In genomic region chr2:37667704-37668103, GRCh38 we compare ENCODE assay signal across 16 cellular contexts. TPM values are rescaled to one million over a fixed set of nuclear protein-coding genes. Genes with fewer than 3 reads are reported as not detected.
DNase-seq lines count a peak whose midpoint lies in the region; ATAC-seq and TF ChIP-seq lines count a peak whose summit lies in the region.
"Had no signal": no experiment of that assay in that cellular context is flagged by ENCODE, and none has a peak within 500 bp of the region (broad histone marks: within the 10 kb centered on the region; RNA-seq: fewer than 3 reads in every experiment).

No MANE protein-coding gene starts in this region.

- H3K9me3 Mint-ChIP-seq in activated B cell treated with CpG ODN at 0.5 μM for 24 hours (no peaks in the 10 kb centered on the region), immature natural killer cell (no peaks in the 10 kb centered on the region)
- H3K9me3 Mint-ChIP-seq: activated naive CD4-positive, alpha-beta T cell treated with anti-CD3 and anti-CD28 coated beads, Interleukin-2, amount 50 U/mL, for 72 hours; T-helper 2 cell treated with Interferon-gamma antibody and Interleukin-4, amounts not matched to agents 5 μg/mL and 100 μg/mL, for 36 hours had no signal

- peak overlapping the region; percentile 2 to 99; a peak in 1 of 4 replicates for H3K27ac ChIP-seq in SK-N-SH (ENCODE audit: low read depth in 2 of 2, low read length in 1 of 2)
- no peak overlapping the region for H3K27ac ChIP-seq in suprapubic skin
- H3K27ac ChIP-seq: 22Rv1, lower lobe of right lung had no signal

- TF ChIP-seq EP300 in SK-N-SH (IDR thresholded peaks at IDR 0.05; ENCODE audit: borderline replicate concordance in 1 of 2, low read depth in 1 of 2, low read length in 1 of 2) (peak in 1 of 2 experiments; percentile 54; a peak in 1 of 4 replicates), suprapubic skin (IDR thresholded peaks at IDR 0.05) (no peak)

- H3K36me3 Mint-ChIP-seq in activated B cell treated with CpG ODN at 0.5 μM for 24 hours (ENCODE audit: low read depth) (peaks cover 30% of the 10 kb centered on the region), immature natural killer cell (peaks cover 0 to 12% (median 6%) of the 10 kb centered on the region in 3 donors)

- H3K27me3 ChIP-seq in SK-N-SH (ENCODE audit: insufficient read depth): no peaks in the 10 kb centered on the region
- no peaks in the 10 kb centered on the region for H3K27me3 ChIP-seq in suprapubic skin

- H3K79me2 ChIP-seq in SK-N-SH (ENCODE audit: insufficient read depth): peaks cover 88% of the 10 kb centered on the region

- no peaks in the 10 kb centered on the region for H3K9me3 ChIP-seq in SK-N-SH
- no peaks in the 10 kb centered on the region for H3K9me3 ChIP-seq in suprapubic skin
- H3K9me3 ChIP-seq: lower lobe of right lung had no signal

- no peak overlapping the region for H2AFZ ChIP-seq in SK-N-SH (ENCODE audit: low read depth)

- no peak for TF ChIP-seq POLR2A in suprapubic skin (IDR thresholded peaks at IDR 0.05)

- DNase-seq in SK-N-SH: no peak
- no peak for DNase-seq in activated B cell treated with CpG ODN at 0.5 μM for 24 hours
- DNase-seq in immature natural killer cell: no peak
- no peak for DNase-seq in suprapubic skin (ENCODE audit: low spot score in 2 of 2)
- DNase-seq in mesenteric fat pad (ENCODE audit: low spot score): no peak
- DNase-seq in T1000 (lab: John Stamatoyannopoulos, UW): no peak
- no peak for DNase-seq in NCI-H748 (lab: John Stamatoyannopoulos, UW; ENCODE audit: unreplicated experiment)
- DNase-seq: activated CD8-positive, alpha-beta T cell treated with anti-CD3 and anti-CD28 coated beads, Interleukin-2, amount 10 ng/mL, durations not matched to agents 7 days and 5 days; DMS79; effector CD4-positive, alpha-beta T cell; lower lobe of right lung; retina had no signal

- intact Hi-C loops in activated B cell treated with CpG ODN at 0.5 μM for 24 hours (cut with micrococcal nuclease): no loop called here

- peaks cover 39 to 51% of the 10 kb centered on the region in 2 experiments for H3K4me1 ChIP-seq in SK-N-SH (ENCODE audit: control insufficient read depth in 1 of 2, insufficient read depth in 2 of 2, low read depth in 1 of 2, low read length in 1 of 2)
- H3K4me1 ChIP-seq in suprapubic skin: peaks cover 46% of the 10 kb centered on the region

- peak overlapping the region; percentile 86 for H3K4me2 ChIP-seq in SK-N-SH

- H3K36me3 ChIP-seq in SK-N-SH (replicated peaks in 1 of 2; ENCODE audit: control insufficient read depth in 1 of 2, insufficient read depth in 2 of 2, low read length in 1 of 2): peaks cover 60 to 63% of the 10 kb centered on the region in 2 experiments
- H3K36me3 ChIP-seq in suprapubic skin: peaks cover 3% of the 10 kb centered on the region

- H3K4me1 Mint-ChIP-seq in activated B cell treated with CpG ODN at 0.5 μM for 24 hours (peaks cover 73% of the 10 kb centered on the region), immature natural killer cell (peaks cover 79 to 84% of the 10 kb centered on the region in 2 donors)

- POLR2A ChIA-PET in SK-N-SH (lab: Yijun Ruan, JAX): interaction anchor here (0.5 to 1.1 kb wide), 2 partner anchors 27 to 210 kb away, joined by 3 to 4 read pairs; no protein-coding TSS in a partner anchor
- POLR2A ChIA-PET in activated B cell treated with CpG ODN at 0.5 μM for 24 hours (lab: Charles Lee): interaction anchor here (2.1 kb wide), 1 partner anchor 11 kb away, joined by 13 read pairs; no protein-coding TSS in a partner anchor

- H3K9ac ChIP-seq in SK-N-SH: peak overlapping the region; percentile 92; the same call in 1 of the 2 replicates

- no peak overlapping the region for H3K4me3 Mint-ChIP-seq in activated B cell treated with CpG ODN at 0.5 μM for 24 hours
- peak overlapping the region; percentile 12 to 94 (median 26) for H3K4me3 Mint-ChIP-seq in immature natural killer cell
- H3K4me3 Mint-ChIP-seq: activated CD8-positive, alpha-beta T cell treated with anti-CD3 and anti-CD28 coated beads, Interleukin-2, amount 10 ng/mL, durations not matched to agents 7 days and 5 days; T-helper 2 cell treated with Interferon-gamma antibody and Interleukin-4, amounts not matched to agents 5 μg/mL and 100 μg/mL, for 36 hours had no signal

- TF ChIP-seq CTCF in SK-N-SH (IDR thresholded peaks at IDR 0.05) (no peak), activated B cell treated with CpG ODN at 0.5 μM for 24 hours (IDR thresholded peaks at IDR 0.05) (no peak), suprapubic skin (IDR thresholded peaks at IDR 0.05) (no peak)

- peak overlapping the region; percentile 80 to 100; a peak in 3 of 4 replicates for H3K4me3 ChIP-seq in SK-N-SH (ENCODE audit: low read depth in 2 of 2, low read length in 1 of 2)
- peak overlapping the region; percentile 68 for H3K4me3 ChIP-seq in suprapubic skin

- H3K27me3 Mint-ChIP-seq in activated B cell treated with CpG ODN at 0.5 μM for 24 hours (no peaks in the 10 kb centered on the region), immature natural killer cell (ENCODE audit: low read depth in 3 of 3) (peaks cover 10 to 14% (median 12%) of the 10 kb centered on the region in 3 donors)

- ATAC-seq in SK-N-SH treated with all-trans-retinoic acid at 6 μM for 48 hours: no peak
- no peak for ATAC-seq in activated B cell treated with CpG ODN at 0.5 μM for 24 hours (ENCODE audit: low read depth)
- ATAC-seq: activated CD8-positive, alpha-beta T cell treated with anti-CD3 and anti-CD28 coated beads, Interleukin-2, amount 10 ng/mL, durations not matched to agents 7 days and 5 days; activated naive CD4-positive, alpha-beta T cell treated with anti-CD3 and anti-CD28 coated beads, Interleukin-2, amount 50 U/mL, for 72 hours; lower lobe of right lung had no signal

- H3K9me2 ChIP-seq in SK-N-SH: no peaks in the 10 kb centered on the region

- H3F3A ChIP-seq in SK-N-SH (replicated peaks; ENCODE audit: insufficient read depth): peaks cover 15% of the 10 kb centered on the region

- H4K20me1 ChIP-seq in SK-N-SH (ENCODE audit: insufficient read depth): peaks cover 79% of the 10 kb centered on the region

- 85% methylated on average over 2 of the region's 2 CpGs for WGBS in SK-N-SH (ENCODE audit: low lambda C conversion rate)
- whole genome bisulfite sequencing in suprapubic skin: 93% methylated on average over 2 of the region's 2 CpGs

- CTCF ChIA-PET in SK-N-SH (lab: Yijun Ruan, JAX): interaction anchor here (1.9 to 4.3 kb wide), 4 partner anchors 9 to 271 kb away, joined by 7 to 37 read pairs (median 18); no protein-coding TSS in a partner anchor
- CTCF ChIA-PET in activated B cell treated with CpG ODN at 0.5 μM for 24 hours (lab: Charles Lee): no interaction called here

- peak overlapping the region; percentile 46 for H3K27ac Mint-ChIP-seq in activated B cell treated with CpG ODN at 0.5 μM for 24 hours
- H3K27ac Mint-ChIP-seq in immature natural killer cell: peak overlapping the region; percentile 56 to 88 (median 79)
- H3K27ac Mint-ChIP-seq: activated CD8-positive, alpha-beta T cell treated with anti-CD3 and anti-CD28 coated beads, Interleukin-2, amount 10 ng/mL, durations not matched to agents 7 days and 5 days; activated naive CD4-positive, alpha-beta T cell treated with anti-CD3 and anti-CD28 coated beads, Interleukin-2, amount 50 U/mL, for 72 hours; T-helper 2 cell treated with Interferon-gamma antibody and Interleukin-4, amounts not matched to agents 5 μg/mL and 100 μg/mL, for 36 hours had no signal

- no peak for TF ChIP-seq RAD21 in SK-N-SH (IDR thresholded peaks at IDR 0.05; ENCODE audit: low read length)

TF ChIP-seq in SK-N-SH treated with all-trans-retinoic acid at 6 μM for 48 hours, 23 proteins besides CTCF, POLR2A, EP300 and RAD21 (continues in another document):
- no peak for TF ChIP-seq ARNTL (CRISPR knock-in tag; IDR thresholded peaks at IDR 0.05; ENCODE audit: borderline replicate concordance, low read depth)
- TF ChIP-seq PATZ1 (CRISPR knock-in tag; IDR thresholded peaks at IDR 0.05; ENCODE audit: borderline replicate concordance): no peak
- no peak for TF ChIP-seq POU6F1 (CRISPR knock-in tag; IDR thresholded peaks at IDR 0.05; ENCODE audit: borderline replicate concordance, low read depth)
- no peak for TF ChIP-seq ZNF70 (CRISPR knock-in tag; IDR thresholded peaks at IDR 0.05)
- TF ChIP-seq CSDC2 (CRISPR knock-in tag; IDR thresholded peaks at IDR 0.05): no peak

RNA-seq across cellular contexts. Expression of gene CDC42EP3, which starts 3.7 kb away (rescaled TPM):
- 87.5 and 105 TPM in 2 replicates for polyA plus RNA-seq in SK-N-SH (2012; rRNA removed)
- polyA plus RNA-seq in SK-N-SH (2012; cell fraction: cytosol; rRNA removed): 92.7 and 103 TPM in 2 replicates
- 70.1 and 83.8 TPM in 2 replicates for polyA plus RNA-seq in SK-N-SH (2012; cell fraction: nucleus; rRNA removed)
- 33.2 and 33.3 TPM in 2 replicates for total RNA-seq in activated B cell treated with CpG ODN at 0.5 μM for 24 hours
- 100 to 1,000 TPM in 1 of 3 donors, 10 to 100 TPM in 2; 80.7 to 170 (median 81.3) TPM for polyA plus RNA-seq in immature natural killer cell
- 10 to 100 TPM in 3 of 4 donors, 1 to 10 TPM in 1; 9.0 to 38.0 (median 23.5) TPM for total RNA-seq in suprapubic skin
- 47.6 TPM for total RNA-seq in mesenteric fat pad
